ENCODE assay signal across 1 cellular context in the genomic region with DNA sequence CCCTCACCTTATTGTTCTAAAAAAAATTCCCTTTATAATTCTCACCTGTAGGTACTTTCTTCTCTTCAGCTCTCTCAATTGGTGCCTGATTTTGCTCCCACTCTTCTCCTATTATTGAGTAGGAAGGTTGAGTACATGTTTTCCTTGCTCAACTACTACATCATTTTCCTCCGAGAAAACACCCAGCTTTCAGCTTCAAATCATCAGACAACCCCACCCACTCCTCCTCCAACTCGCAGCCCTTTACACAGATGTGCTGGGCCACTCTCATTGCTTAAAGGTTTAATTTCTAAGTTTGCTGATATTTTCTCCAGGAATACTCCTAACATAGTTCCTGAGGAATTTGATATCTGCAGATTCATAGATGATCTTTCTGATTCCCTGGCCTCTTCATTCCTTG.
TF ChIP-seq lines count a peak whose summit lies in the region.

No MANE protein-coding gene starts in this region.

TF ChIP-seq in GM23338, 12 proteins besides CTCF, POLR2A, EP300 and RAD21 (continued from another document):
- TF ChIP-seq JUNB (IDR thresholded peaks at IDR 0.05; ENCODE audit: unreplicated experiment) (no peak), ZNF331 (CRISPR knock-in tag; IDR thresholded peaks at IDR 0.05; ENCODE audit: low read depth) (no peak)
